In the genomic region with DNA sequence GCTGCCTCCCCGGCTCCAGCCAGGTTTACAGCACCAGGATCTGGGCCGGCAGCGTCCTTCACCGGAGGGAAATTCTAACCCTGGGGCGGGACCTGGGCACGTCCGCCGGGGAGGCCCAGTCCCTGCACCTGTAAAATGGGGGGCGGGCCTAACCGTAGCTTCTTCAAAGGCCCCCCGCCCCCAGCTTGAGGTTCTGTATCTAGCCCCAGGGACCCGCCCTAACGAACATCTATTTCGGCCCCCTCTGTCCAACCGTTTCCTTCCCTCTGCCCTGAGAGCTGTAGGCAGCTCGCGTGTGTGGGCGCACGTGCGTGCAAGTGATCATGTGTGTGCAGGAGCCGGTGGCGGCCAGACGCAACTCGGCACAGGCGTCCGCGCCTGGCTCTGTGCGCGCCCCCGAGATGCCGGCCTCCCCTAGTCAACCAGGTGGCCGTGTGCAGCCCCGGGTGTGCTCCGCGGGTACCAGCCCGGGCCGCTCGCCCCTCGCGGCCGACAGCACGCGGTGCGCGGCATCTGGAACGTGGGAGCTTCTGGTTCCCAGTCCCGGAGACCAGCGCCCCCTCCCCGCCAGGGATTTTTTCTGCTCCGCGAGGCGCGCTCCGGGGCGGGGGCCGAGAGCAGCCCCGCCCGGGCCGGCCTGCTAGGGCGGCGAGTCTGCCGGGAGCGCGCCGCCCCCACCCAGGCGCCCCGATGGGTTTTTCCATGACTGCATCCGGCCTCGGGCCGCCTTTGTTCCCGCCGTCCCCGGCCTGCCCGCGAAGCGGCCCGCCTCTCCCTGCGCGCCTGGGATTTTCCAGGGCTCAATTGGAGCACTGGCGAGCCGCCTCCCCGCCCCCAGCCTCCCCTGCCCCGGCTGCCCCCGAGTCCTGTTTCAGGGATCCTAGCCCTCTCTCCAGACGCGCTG, we compare ENCODE assay signal across 8 cellular contexts. TPM values are rescaled to one million over a fixed set of nuclear protein-coding genes. Genes with fewer than 3 reads are reported as not detected.
DNase-seq lines count a peak whose midpoint lies in the region; ATAC-seq and TF ChIP-seq lines count a peak whose summit lies in the region.

No MANE protein-coding gene starts in this region.

- H3K4me3 ChIP-seq in BE2C (ENCODE audit: low read depth, low read length) (peak overlapping the region; percentile 52), endocrine pancreas (ENCODE audit: control insufficient read depth, insufficient read depth, low read length) (no peak overlapping the region), mesodermal cell (ENCODE audit: extremely low read depth, insufficient read depth, low read length, poor library complexity, severe bottlenecking) (peak overlapping the region; percentile 34)

- H3K36me3 ChIP-seq in BE2C (no peaks in the 10 kb centered on the region), endocrine pancreas (ENCODE audit: control insufficient read depth, insufficient read depth, low read length) (no peaks in the 10 kb centered on the region), mesodermal cell (ENCODE audit: control insufficient read depth, insufficient read depth, low read length) (no peaks in the 10 kb centered on the region)

- H3K27ac ChIP-seq in mesodermal cell (ENCODE audit: low read depth, low read length, severe bottlenecking): peak overlapping the region; percentile 99

- peak; percentile 10; the same call in 1 of the 2 replicates for TF ChIP-seq CTCF in BE2C (IDR thresholded peaks at IDR 0.05; ENCODE audit: low read depth, low read length)

- H3K9me3 ChIP-seq in BE2C (no peaks in the 10 kb centered on the region), endocrine pancreas (ENCODE audit: control insufficient read depth, low read length) (no peaks in the 10 kb centered on the region), mesodermal cell (ENCODE audit: control insufficient read depth, low read length) (no peaks in the 10 kb centered on the region)

- peak; percentile 60 for ATAC-seq in HG03135 (IDR thresholded peaks at IDR 0.05; ENCODE audit: unreplicated experiment)

- in situ Hi-C loops in GM18951 (cut with MboI; ENCODE audit: low sequenced_read_pairs, unreplicated experiment): loop anchor here (10.0 kb wide), 2 partner anchors 51 to 101 kb away; no protein-coding TSS in a partner anchor

- peak; percentile 72 for TF ChIP-seq POLR2A in GM18951 (IDR thresholded peaks at IDR 0.05; ENCODE audit: extremely low read depth, insufficient read depth, insufficient read length)

- 1% methylated on average over 48 to 72 of the region's 86 CpGs for WGBS in mesodermal cell (ENCODE audit: insufficient coverage in 2 of 2), 2 experiments

- DNase-seq in BE2C (peak; percentile 94), NCI-H748 (lab: John Stamatoyannopoulos, UW; ENCODE audit: unreplicated experiment) (peak; percentile 90)
- DNase-seq in activated CD8-positive, alpha-beta memory T cell treated with anti-CD3 and anti-CD28 coated beads for 48 hours (ENCODE audit: low read depth in 2 of 3, low spot score in 2 of 3): peak; percentile 71 to 83 (median 78)
- peak; percentile 73 for DNase-seq in stimulated activated CD8-positive, alpha-beta memory T cell treated with anti-CD3 and anti-CD28 coated beads, Interleukin-12 subunit alpha, Interleukin-12 subunit beta, amount 100 ng/mL, for 4 hours (ENCODE audit: low read depth)

- H3K27me3 ChIP-seq in BE2C: no peaks in the 10 kb centered on the region
- H3K27me3 ChIP-seq in endocrine pancreas (ENCODE audit: control insufficient read depth, insufficient read depth, low read length): no peaks in the 10 kb centered on the region

- H3K4me1 ChIP-seq in BE2C (peaks cover 17% of the 10 kb centered on the region), endocrine pancreas (ENCODE audit: control insufficient read depth, insufficient read depth, low read length) (no peaks in the 10 kb centered on the region), mesodermal cell (ENCODE audit: control insufficient read depth, insufficient read depth, low read length, poor library complexity, severe bottlenecking) (peaks cover 35% of the 10 kb centered on the region)

- peak overlapping the region; percentile 67 for H3K9ac ChIP-seq in endocrine pancreas (ENCODE audit: control insufficient read depth, insufficient read depth, low read length)

RNA-seq across cellular contexts. Expression of gene TEX44, which starts 21.2 kb away (rescaled TPM):
- polyA plus RNA-seq in BE2C (2012; ENCODE audit: insufficient read depth, insufficient read length, low read depth): not detected
- polyA plus RNA-seq in mesodermal cell (2013, experiment 1 of 2): not detected
- not detected for polyA plus RNA-seq in mesodermal cell (2013, experiment 2 of 2)
